ENCODE assay signal across 11 cellular contexts in genomic region chr10:22324413-22324812, GRCh38. TPM values are rescaled to one million over a fixed set of nuclear protein-coding genes. Genes with fewer than 3 reads are reported as not detected.
DNase-seq lines count a peak whose midpoint lies in the region; ATAC-seq and TF ChIP-seq lines count a peak whose summit lies in the region.
"Had no signal": no experiment of that assay in that cellular context is flagged by ENCODE, and none has a peak within 500 bp of the region (broad histone marks: within the 10 kb centered on the region; RNA-seq: fewer than 3 reads in every experiment).

No MANE protein-coding gene starts in this region.

- no peak for TF ChIP-seq POLR2A in uterus (IDR thresholded peaks at IDR 0.05)

- peak overlapping the region; percentile 85 for H3K4me2 ChIP-seq in GM23248 (ENCODE audit: unreplicated experiment)

- POLR2A ChIA-PET in A673 (lab: Charles Lee; ENCODE audit: low non-redundant PET) = interaction anchor here (0.6 kb wide), 1 partner anchor 132 kb away, joined by 3 read pairs; no protein-coding TSS in a partner anchor
- POLR2A ChIA-PET in activated naive CD8-positive, alpha-beta T cell treated with anti-CD3 and anti-CD28 coated beads, Interleukin-2, amount 10 ng/mL, durations not matched to agents 7 days and 5 days (lab: Charles Lee) = interaction anchor here (0.7 to 4.8 kb wide), 3 partner anchors 8 to 112 kb away, joined by 3 to 19 read pairs (median 10); partner anchors contain the start of gene COMMD3

- H3K79me2 ChIP-seq in GM23248 (ENCODE audit: insufficient read depth) = peaks cover 56% of the 10 kb centered on the region

- ATAC-seq in activated naive CD8-positive, alpha-beta T cell treated with anti-CD3 and anti-CD28 coated beads, Interleukin-2, amount 10 ng/mL, durations not matched to agents 7 days and 5 days (ENCODE audit: low read depth) = no peak
- ATAC-seq: left colon had no signal

- peaks cover 12% of the 10 kb centered on the region for H3K27me3 ChIP-seq in A673 (replicated peaks; ENCODE audit: insufficient read depth, low read depth, low read length, poor library complexity)
- 0 out of 2 replicates have a peak, but pooled peaks cover 5% of the 10 kb centered on the region for H3K27me3 ChIP-seq in GM23248 (replicated peaks; ENCODE audit: insufficient read depth)
- peaks cover 16 to 28% of the 10 kb centered on the region in 2 donors for H3K27me3 ChIP-seq in mucosa of rectum (ENCODE audit: control insufficient read depth in 2 of 2, insufficient read depth in 2 of 2, low read length in 2 of 2)
- H3K27me3 ChIP-seq in uterus = no peaks in the 10 kb centered on the region

- H3K9me2 ChIP-seq in GM23248 (ENCODE audit: insufficient read depth) = no peaks in the 10 kb centered on the region

- H4K20me1 ChIP-seq in GM23248 (ENCODE audit: insufficient read depth) = no peaks in the 10 kb centered on the region

- H3K36me3 ChIP-seq in A673 (ENCODE audit: insufficient read depth, low read length, poor library complexity, severe bottlenecking) = peaks cover 30% of the 10 kb centered on the region
- H3K36me3 ChIP-seq in GM23248 (ENCODE audit: low read depth) = peaks cover 26% of the 10 kb centered on the region
- peaks cover 5 to 8% of the 10 kb centered on the region in 2 donors for H3K36me3 ChIP-seq in mucosa of rectum (ENCODE audit: control insufficient read depth in 2 of 2, insufficient read depth in 2 of 2, low read length in 2 of 2)
- no peaks in the 10 kb centered on the region for H3K36me3 ChIP-seq in uterus

- in situ Hi-C loops in GM23248 (cut with MboI) = no loop called here

- peaks cover 39% of the 10 kb centered on the region for H3K27me3 Mint-ChIP-seq in activated naive CD8-positive, alpha-beta T cell treated with anti-CD3 and anti-CD28 coated beads, Interleukin-2, amount 10 ng/mL, durations not matched to agents 7 days and 5 days

- peaks cover 29% of the 10 kb centered on the region; the same call in 1 of the 2 replicates for H3F3A ChIP-seq in GM23248 (ENCODE audit: insufficient read depth)

- H2AFZ ChIP-seq in GM23248 = no peak overlapping the region; the same call in 1 of the 2 replicates

- peak overlapping the region; percentile 75 for H3K4me3 ChIP-seq in A673 (ENCODE audit: low read depth, low read length, poor library complexity, severe bottlenecking)
- H3K4me3 ChIP-seq in GM23248 = peak overlapping the region; percentile 80
- H3K4me3 ChIP-seq in mucosa of rectum (ENCODE audit: low read length in 2 of 2) = peak overlapping the region; percentile 71 to 82
- no peak overlapping the region for H3K4me3 ChIP-seq in uterus

- DNase-seq in A673 (ENCODE audit: low spot score) (no peak), GM23248 (no peak), NCI-H526 treated with DMSO at 0.1 percent for 48 hours (lab: John Stamatoyannopoulos, UW) (no peak), UCSD-AML1 (lab: John Stamatoyannopoulos, UW; ENCODE audit: unreplicated experiment) (no peak), NCI-H1436 treated with DMSO at 0.1 percent for 48 hours (lab: John Stamatoyannopoulos, UW) (no peak), uterus (no peak)
- DNase-seq in activated naive CD8-positive, alpha-beta T cell treated with anti-CD3 and anti-CD28 coated beads, Interleukin-2, amount 10 ng/mL, durations not matched to agents 7 days and 5 days = no peak
- DNase-seq: activated CD4-positive, alpha-beta T cell treated with anti-CD3 and anti-CD28 coated beads for 48 hours; left colon had no signal

- H3K27ac ChIP-seq in A673 (ENCODE audit: low read depth, low read length, poor library complexity, severe bottlenecking) = no peak overlapping the region
- H3K27ac ChIP-seq in GM23248 = no peak overlapping the region
- no peak overlapping the region for H3K27ac ChIP-seq in mucosa of rectum (ENCODE audit: low read depth in 2 of 2, low read length in 2 of 2)
- H3K27ac ChIP-seq in uterus = no peak overlapping the region

- TF ChIP-seq CTCF in A673 (conservative IDR thresholded peaks at IDR 0.05; ENCODE audit: low read depth, low read length) (no peak), uterus (IDR thresholded peaks at IDR 0.05) (no peak)

- H3K27ac Mint-ChIP-seq in activated naive CD8-positive, alpha-beta T cell treated with anti-CD3 and anti-CD28 coated beads, Interleukin-2, amount 10 ng/mL, durations not matched to agents 7 days and 5 days = no peak overlapping the region
- H3K27ac Mint-ChIP-seq: dendritic cell treated with granulocyte-macrophage colony-stimulating factor and Interleukin-4, amounts not matched to agents 40 ng/mL and 50 ng/mL, for 4 days had no signal

- WGBS in GM23248 (ENCODE audit: low coverage in 1 of 2, low lambda C conversion rate in 2 of 2, missing lambda C conversion rate in 2 of 2), 2 experiments = 88 to 94% methylated on average over 4 of the region's 4 CpGs

- H3K9me3 Mint-ChIP-seq in activated naive CD8-positive, alpha-beta T cell treated with anti-CD3 and anti-CD28 coated beads, Interleukin-2, amount 10 ng/mL, durations not matched to agents 7 days and 5 days = no peaks in the 10 kb centered on the region
- H3K9me3 Mint-ChIP-seq: dendritic cell treated with granulocyte-macrophage colony-stimulating factor and Interleukin-4, amounts not matched to agents 40 ng/mL and 50 ng/mL, for 4 days had no signal

- H3K9me3 ChIP-seq in A673 (ENCODE audit: low read depth, low read length, poor library complexity, severe bottlenecking) = no peaks in the 10 kb centered on the region
- no peaks in the 10 kb centered on the region for H3K9me3 ChIP-seq in GM23248 (ENCODE audit: low read depth)
- no peaks in the 10 kb centered on the region for H3K9me3 ChIP-seq in mucosa of rectum (ENCODE audit: control insufficient read depth in 2 of 2, low read length in 2 of 2)
- no peaks in the 10 kb centered on the region for H3K9me3 ChIP-seq in uterus

- intact Hi-C loops in A673 (cut with micrococcal nuclease; ENCODE audit: unreplicated experiment) = loop anchor here (10.0 kb wide), 2 partner anchors 330 to 830 kb away; no protein-coding TSS in a partner anchor
- intact Hi-C loops in uterus (cut with DNase I; ENCODE audit: low total_unique reads) = loop anchor here (10.0 kb wide), 2 partner anchors 110 to 830 kb away; no protein-coding TSS in a partner anchor

- peaks cover 37% of the 10 kb centered on the region for H3K4me1 Mint-ChIP-seq in activated naive CD8-positive, alpha-beta T cell treated with anti-CD3 and anti-CD28 coated beads, Interleukin-2, amount 10 ng/mL, durations not matched to agents 7 days and 5 days

- H3K36me3 Mint-ChIP-seq in activated naive CD8-positive, alpha-beta T cell treated with anti-CD3 and anti-CD28 coated beads, Interleukin-2, amount 10 ng/mL, durations not matched to agents 7 days and 5 days = peaks cover 11% of the 10 kb centered on the region

- H3K4me3 Mint-ChIP-seq in activated naive CD8-positive, alpha-beta T cell treated with anti-CD3 and anti-CD28 coated beads, Interleukin-2, amount 10 ng/mL, durations not matched to agents 7 days and 5 days = peak overlapping the region; percentile 87

- CTCF ChIA-PET in A673 (lab: Charles Lee) = no interaction called here

- no TSS peak for BruUV-seq in A673 (replicated peaks; lab: Mats Ljungman, UMichigan)

- peaks cover 28% of the 10 kb centered on the region for H3K4me1 ChIP-seq in A673 (ENCODE audit: insufficient read depth, low read length, poor library complexity, severe bottlenecking)
- peaks cover 42% of the 10 kb centered on the region for H3K4me1 ChIP-seq in GM23248 (ENCODE audit: insufficient read depth)
- peaks cover 14 to 30% of the 10 kb centered on the region in 2 donors for H3K4me1 ChIP-seq in mucosa of rectum (ENCODE audit: control insufficient read depth in 2 of 2, insufficient read depth in 2 of 2, low read length in 2 of 2)
- H3K4me1 ChIP-seq in uterus = no peaks in the 10 kb centered on the region

- H3K9ac ChIP-seq in GM23248 (peak overlapping the region; percentile 78; the same call in 1 of the 2 replicates), mucosa of rectum (ENCODE audit: low read depth in 1 of 2, low read length in 2 of 2) (no peak overlapping the region)

RNA-seq across cellular contexts. Expression of gene BMI1, which starts 3.5 kb away (rescaled TPM):
- total RNA-seq in A673 (2021) (65.3 and 85.2 TPM in 2 replicates), uterus (10 to 100 TPM; 50.2 to 85.7 (median 64.7) TPM)
- total RNA-seq in GM23248 (2014; rRNA removed; shearing (Covaris generic)) = 66.0 and 77.1 TPM in 2 replicates
- 37.6 and 38.0 TPM in 2 replicates for polyA plus RNA-seq in GM23248 (2016; fragmentation: Nextera tagmentation; extraction: Ambion mirVana)
- 10 to 100 TPM; 40.0 to 44.5 TPM for total RNA-seq in activated naive CD8-positive, alpha-beta T cell treated with anti-CD3 and anti-CD28 coated beads, Interleukin-2, amount 10 ng/mL, durations not matched to agents 7 days and 5 days

RNA-seq across cellular contexts. Expression of gene COMMD3, which starts 8.2 kb away (rescaled TPM):
- 66.0 and 72.6 TPM in 2 replicates for total RNA-seq in A673 (2021)
- total RNA-seq in GM23248 (2014; rRNA removed; shearing (Covaris generic)) = 26.4 and 48.2 TPM in 2 replicates
- polyA plus RNA-seq in GM23248 (2016; fragmentation: Nextera tagmentation; extraction: Ambion mirVana) = 103 and 104 TPM in 2 replicates
- total RNA-seq in activated naive CD8-positive, alpha-beta T cell treated with anti-CD3 and anti-CD28 coated beads, Interleukin-2, amount 10 ng/mL, durations not matched to agents 7 days and 5 days = 10 to 100 TPM; 55.3 to 61.4 TPM
- 10 to 100 TPM in 3 of 4 donors, 1 to 10 TPM in 1; 7.4 to 39.5 (median 25.8) TPM for total RNA-seq in uterus

RNA-seq across cellular contexts. Expression of gene SPAG6, which starts 20.9 kb away (rescaled TPM):
- total RNA-seq in A673 (2021) (0.39 and 0.74 TPM in 2 replicates), uterus (1 to 10 TPM in 1 of 4 donors, under 1 TPM in 2, not detected in 1; 0.29 to 3.9 (median 0.49) TPM)
- not detected in 2 replicates for total RNA-seq in GM23248 (2014; rRNA removed; shearing (Covaris generic))
- not detected in 2 replicates for polyA plus RNA-seq in GM23248 (2016; fragmentation: Nextera tagmentation; extraction: Ambion mirVana)
- total RNA-seq in activated naive CD8-positive, alpha-beta T cell treated with anti-CD3 and anti-CD28 coated beads, Interleukin-2, amount 10 ng/mL, durations not matched to agents 7 days and 5 days = under 1 TPM; 0.67 to 0.77 TPM
- total RNA-seq: left colon had no signal

Comparison
In these comparisons a context has a peak if more than half of its experiments do, and no peak if none do; other contexts are left out.
1. H3K4me3 ChIP-seq: peak in A673 (single experiment), GM23248 (single experiment) and mucosa of rectum (2 of 2); none in uterus (0 of 2).